1 cellular context compared by ENCODE assay signal in the genomic region with DNA sequence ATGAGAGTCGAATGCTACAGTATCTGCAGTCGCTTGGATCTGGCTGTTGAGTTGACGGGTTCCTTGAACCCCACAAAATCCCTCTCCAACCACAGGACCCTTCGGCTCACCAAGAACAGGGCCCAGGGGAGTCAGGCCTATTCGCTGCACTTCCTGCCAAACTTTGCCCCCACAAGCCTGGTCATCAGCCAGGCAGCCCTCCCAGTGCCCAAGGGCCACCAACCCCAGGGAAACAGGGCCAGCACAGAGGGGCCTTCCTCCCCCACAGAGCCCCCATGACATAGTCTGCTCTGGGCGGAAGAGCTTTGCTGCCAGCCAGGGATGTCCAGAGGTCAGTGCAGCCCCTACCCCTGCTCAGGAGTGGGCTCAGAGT.
TF ChIP-seq lines count a peak whose summit lies in the region.

No MANE protein-coding gene starts in this region.

TF ChIP-seq in HepG2, 621 proteins besides CTCF, POLR2A, EP300 and RAD21:
- TF ChIP-seq ZFP91 (CRISPR knock-in tag; IDR thresholded peaks at IDR 0.05; ENCODE audit: borderline replicate concordance) (0 out of 2 replicates have a peak, but pooled peaks have one; percentile 9), RNF2 (conservative IDR thresholded peaks at IDR 0.05; ENCODE audit: low read depth) (no peak)
